Comparison of ENCODE assay signal across 11 cellular contexts in the genomic region with DNA sequence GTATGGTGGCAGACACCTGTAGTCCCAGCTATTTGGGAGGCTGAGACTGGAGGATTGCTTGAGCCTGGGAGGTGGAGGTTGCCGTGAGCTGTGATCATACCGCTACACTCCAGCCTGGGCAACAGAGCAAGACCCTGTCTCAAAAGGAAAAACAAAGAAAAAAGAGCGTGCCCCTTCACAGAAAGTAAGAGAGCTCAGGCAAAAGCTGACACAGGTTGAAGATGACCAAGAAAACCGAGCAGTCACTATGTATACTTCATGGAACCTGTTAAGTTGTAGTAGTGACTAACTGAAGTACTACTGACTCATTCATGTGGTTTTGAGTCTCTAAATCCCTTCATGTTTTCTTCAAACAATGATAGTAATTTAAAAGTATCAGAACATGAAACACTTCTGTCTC. TPM values are rescaled to one million over a fixed set of nuclear protein-coding genes. Genes with fewer than 3 reads are reported as not detected.
DNase-seq lines count a peak whose midpoint lies in the region; ATAC-seq and TF ChIP-seq lines count a peak whose summit lies in the region.
"Had no signal": no experiment of that assay in that cellular context is flagged by ENCODE, and none has a peak within 500 bp of the region (broad histone marks: within the 10 kb centered on the region; RNA-seq: fewer than 3 reads in every experiment).

No MANE protein-coding gene starts in this region.

- ATAC-seq in GM23338 (no peak), memory B cell (ENCODE audit: low read depth) (no peak), GM18907 (IDR thresholded peaks at IDR 0.05; ENCODE audit: unreplicated experiment) (no peak), GM19035 (IDR thresholded peaks at IDR 0.05; ENCODE audit: unreplicated experiment) (no peak), HG03460 (IDR thresholded peaks at IDR 0.05; ENCODE audit: unreplicated experiment) (no peak)

- peaks cover 100% of the 10 kb centered on the region for H3K27me3 ChIP-seq in GM23338 (ENCODE audit: insufficient read depth)

- intact Hi-C loops in activated T-helper 2 cell treated with anti-CD3 and anti-CD28 coated beads, Interferon-gamma antibody, Interleukin-2, Interleukin-4, amounts not matched to agents 10 μg/mL and 5 μg/mL and 100 μg/mL, durations not matched to agents 14 hours and 24 hours and 36 hours (cut with micrococcal nuclease), result no loop called here

- H3K27ac ChIP-seq in GM23338 (ENCODE audit: low read depth), result no peak overlapping the region

- H3F3A ChIP-seq in GM23338 (replicated peaks; ENCODE audit: low read depth), result no peaks in the 10 kb centered on the region; the same call in none of the 2 replicates

- no peak overlapping the region for H3K4me3 ChIP-seq in GM23338

- H3K27me3 Mint-ChIP-seq in GM23338 (ENCODE audit: insufficient read depth, low read depth, poor library complexity) (peaks cover 62% of the 10 kb centered on the region), memory B cell (peaks cover 44% of the 10 kb centered on the region)
- H3K27me3 Mint-ChIP-seq in activated T-helper 2 cell treated with anti-CD3 and anti-CD28 coated beads, Interferon-gamma antibody, Interleukin-2, Interleukin-4, amounts not matched to agents 10 μg/mL and 5 μg/mL and 100 μg/mL, durations not matched to agents 14 hours and 24 hours and 36 hours (ENCODE audit: low read depth), result peaks cover 77% of the 10 kb centered on the region

- H3K36me3 ChIP-seq in GM23338 (ENCODE audit: insufficient read depth), result no peaks in the 10 kb centered on the region

- H3K4me1 Mint-ChIP-seq in GM23338, result peaks cover 17% of the 10 kb centered on the region; the same call in 2 of the 3 replicates
- H3K4me1 Mint-ChIP-seq in activated T-helper 2 cell treated with anti-CD3 and anti-CD28 coated beads, Interferon-gamma antibody, Interleukin-2, Interleukin-4, amounts not matched to agents 10 μg/mL and 5 μg/mL and 100 μg/mL, durations not matched to agents 14 hours and 24 hours and 36 hours (ENCODE audit: low read depth), result peaks cover 22% of the 10 kb centered on the region
- peaks cover 14% of the 10 kb centered on the region for H3K4me1 Mint-ChIP-seq in memory B cell

- H3K27ac Mint-ChIP-seq in GM23338 (no peak overlapping the region), memory B cell (no peak overlapping the region)
- no peak overlapping the region for H3K27ac Mint-ChIP-seq in activated T-helper 2 cell treated with anti-CD3 and anti-CD28 coated beads, Interferon-gamma antibody, Interleukin-2, Interleukin-4, amounts not matched to agents 10 μg/mL and 5 μg/mL and 100 μg/mL, durations not matched to agents 14 hours and 24 hours and 36 hours

- H2AFZ ChIP-seq in GM23338, result no peak overlapping the region

- H3K36me3 Mint-ChIP-seq in GM23338 (ENCODE audit: low read depth) (no peaks in the 10 kb centered on the region; the same call in 2 of the 3 replicates), memory B cell (no peaks in the 10 kb centered on the region)
- H3K36me3 Mint-ChIP-seq in activated T-helper 2 cell treated with anti-CD3 and anti-CD28 coated beads, Interferon-gamma antibody, Interleukin-2, Interleukin-4, amounts not matched to agents 10 μg/mL and 5 μg/mL and 100 μg/mL, durations not matched to agents 14 hours and 24 hours and 36 hours (ENCODE audit: low read depth), result no peaks in the 10 kb centered on the region

- TF ChIP-seq CTCF in GM23338 (conservative IDR thresholded peaks at IDR 0.05; ENCODE audit: low read depth in 2 of 2), result no peak

- peak; percentile 77 for DNase-seq in AG08396 (ENCODE audit: low spot score)
- DNase-seq in GM23338 (ENCODE audit: low spot score), result no peak
- DNase-seq in activated T-helper 2 cell treated with anti-CD3 and anti-CD28 coated beads, Interferon-gamma antibody, Interleukin-2, Interleukin-4, amounts not matched to agents 10 μg/mL and 5 μg/mL and 100 μg/mL, durations not matched to agents 14 hours and 24 hours and 36 hours (ENCODE audit: low spot score), result no peak
- DNase-seq in memory B cell (ENCODE audit: low spot score in 2 of 2), result no peak
- DNase-seq in HEK293T (ENCODE audit: extremely low spot score), result no peak
- DNase-seq: activated CD8-positive, alpha-beta memory T cell treated with anti-CD3 and anti-CD28 coated beads, Interleukin-2, amount 50 U/mL, for 48 hours; cerebellar nuclear complex; T1000 had no signal

- CTCF ChIA-PET in HEK293T (lab: Yijun Ruan, JAX), result interaction anchor here (0.7 to 1.0 kb wide), 2 partner anchors 14 to 19 kb away, joined by 4 to 5 read pairs; no protein-coding TSS in a partner anchor

- no peaks in the 10 kb centered on the region for H3K79me2 ChIP-seq in GM23338 (replicated peaks; ENCODE audit: insufficient read depth)

- H3K4me1 ChIP-seq in GM23338 (ENCODE audit: insufficient read depth), result peaks cover 5% of the 10 kb centered on the region

- H3K4me3 Mint-ChIP-seq in GM23338 (0 out of 3 replicates have a peak overlapping the region, but pooled peaks have one; percentile 23), memory B cell (peak overlapping the region; percentile 50)
- H3K4me3 Mint-ChIP-seq in activated T-helper 2 cell treated with anti-CD3 and anti-CD28 coated beads, Interferon-gamma antibody, Interleukin-2, Interleukin-4, amounts not matched to agents 10 μg/mL and 5 μg/mL and 100 μg/mL, durations not matched to agents 14 hours and 24 hours and 36 hours (ENCODE audit: low read depth), result peak overlapping the region; percentile 49

- H4K20me1 ChIP-seq in GM23338 (replicated peaks; ENCODE audit: insufficient read depth), result 0 out of 2 replicates have a peak, but pooled peaks cover 4% of the 10 kb centered on the region

- H3K9me2 ChIP-seq in GM23338 (ENCODE audit: insufficient read depth), result no peaks in the 10 kb centered on the region

- POLR2A ChIA-PET in HEK293T (lab: Yijun Ruan, JAX), result no interaction called here

- H3K9me3 Mint-ChIP-seq in GM23338 (no peaks in the 10 kb centered on the region; the same call in 2 of the 3 replicates), memory B cell (no peaks in the 10 kb centered on the region)
- no peaks in the 10 kb centered on the region for H3K9me3 Mint-ChIP-seq in activated T-helper 2 cell treated with anti-CD3 and anti-CD28 coated beads, Interferon-gamma antibody, Interleukin-2, Interleukin-4, amounts not matched to agents 10 μg/mL and 5 μg/mL and 100 μg/mL, durations not matched to agents 14 hours and 24 hours and 36 hours

- no peak overlapping the region for H3K4me2 ChIP-seq in GM23338

TF ChIP-seq in GM23338, 12 proteins besides CTCF, POLR2A, EP300 and RAD21 (continues in another document):
- TF ChIP-seq ZNF114 (CRISPR knock-in tag; IDR thresholded peaks at IDR 0.05) (no peak), EZH2 (IDR thresholded peaks at IDR 0.05; ENCODE audit: low read depth, unreplicated experiment) (no peak), ZNF331 (CRISPR knock-in tag; IDR thresholded peaks at IDR 0.05; ENCODE audit: low read depth) (no peak), NANOG (IDR thresholded peaks at IDR 0.05; ENCODE audit: borderline replicate concordance) (no peak), POLR2AphosphoS5 (IDR thresholded peaks at IDR 0.05; ENCODE audit: low read depth) (no peak), STAT1 (IDR thresholded peaks at IDR 0.05; ENCODE audit: unreplicated experiment) (no peak)
- TF ChIP-seq, protein P1, sequence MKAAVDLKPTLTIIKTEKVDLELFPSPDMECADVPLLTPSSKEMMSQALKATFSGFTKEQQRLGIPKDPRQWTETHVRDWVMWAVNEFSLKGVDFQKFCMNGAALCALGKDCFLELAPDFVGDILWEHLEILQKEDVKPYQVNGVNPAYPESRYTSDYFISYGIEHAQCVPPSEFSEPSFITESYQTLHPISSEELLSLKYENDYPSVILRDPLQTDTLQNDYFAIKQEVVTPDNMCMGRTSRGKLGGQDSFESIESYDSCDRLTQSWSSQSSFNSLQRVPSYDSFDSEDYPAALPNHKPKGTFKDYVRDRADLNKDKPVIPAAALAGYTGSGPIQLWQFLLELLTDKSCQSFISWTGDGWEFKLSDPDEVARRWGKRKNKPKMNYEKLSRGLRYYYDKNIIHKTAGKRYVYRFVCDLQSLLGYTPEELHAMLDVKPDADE (IDR thresholded peaks at IDR 0.05), result no peak

TF ChIP-seq in HEK293T, 16 proteins besides CTCF, POLR2A, EP300 and RAD21 (continues in another document):
- TF ChIP-seq FOXA1 (IDR thresholded peaks at IDR 0.05) (no peak), ARNT (IDR thresholded peaks at IDR 0.05) (no peak), SP1 (IDR thresholded peaks at IDR 0.05) (no peak), TARDBP (IDR thresholded peaks at IDR 0.05) (no peak), ZNF384 (IDR thresholded peaks at IDR 0.05) (no peak), SUZ12 (IDR thresholded peaks at IDR 0.05) (no peak), LEF1 (IDR thresholded peaks at IDR 0.05; ENCODE audit: borderline replicate concordance) (no peak), HDGF (IDR thresholded peaks at IDR 0.05; ENCODE audit: borderline replicate concordance) (no peak), NFRKB (IDR thresholded peaks at IDR 0.05) (no peak), FOXK2 (IDR thresholded peaks at IDR 0.05) (no peak)
- TF ChIP-seq, protein P2, sequence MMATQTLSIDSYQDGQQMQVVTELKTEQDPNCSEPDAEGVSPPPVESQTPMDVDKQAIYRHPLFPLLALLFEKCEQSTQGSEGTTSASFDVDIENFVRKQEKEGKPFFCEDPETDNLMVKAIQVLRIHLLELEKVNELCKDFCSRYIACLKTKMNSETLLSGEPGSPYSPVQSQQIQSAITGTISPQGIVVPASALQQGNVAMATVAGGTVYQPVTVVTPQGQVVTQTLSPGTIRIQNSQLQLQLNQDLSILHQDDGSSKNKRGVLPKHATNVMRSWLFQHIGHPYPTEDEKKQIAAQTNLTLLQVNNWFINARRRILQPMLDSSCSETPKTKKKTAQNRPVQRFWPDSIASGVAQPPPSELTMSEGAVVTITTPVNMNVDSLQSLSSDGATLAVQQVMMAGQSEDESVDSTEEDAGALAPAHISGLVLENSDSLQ (IDR thresholded peaks at IDR 0.05), result no peak

RNA-seq across cellular contexts. Expression of a gene that starts 1.2 kb away (rescaled TPM):
- 0.56 and 1.0 TPM in 2 replicates for total RNA-seq in GM23338 (2014; rRNA removed; shearing (Covaris generic))
- polyA plus RNA-seq in GM23338 (2016; fragmentation: Nextera tagmentation; extraction: Ambion mirVana), result 0.47 and 0.55 TPM in 2 replicates
- 0.39 and 0.55 TPM in 2 replicates for total RNA-seq in activated T-helper 2 cell treated with anti-CD3 and anti-CD28 coated beads, Interferon-gamma antibody, Interleukin-2, Interleukin-4, amounts not matched to agents 10 μg/mL and 5 μg/mL and 100 μg/mL, durations not matched to agents 14 hours and 24 hours and 36 hours

RNA-seq across cellular contexts. Expression of a gene that starts 19.0 kb away (rescaled TPM):
- total RNA-seq in GM23338 (2014; rRNA removed; shearing (Covaris generic)), result 24.3 and 29.2 TPM in 2 replicates
- polyA plus RNA-seq in GM23338 (2016; fragmentation: Nextera tagmentation; extraction: Ambion mirVana), result 83.8 and 87.5 TPM in 2 replicates
- total RNA-seq in activated T-helper 2 cell treated with anti-CD3 and anti-CD28 coated beads, Interferon-gamma antibody, Interleukin-2, Interleukin-4, amounts not matched to agents 10 μg/mL and 5 μg/mL and 100 μg/mL, durations not matched to agents 14 hours and 24 hours and 36 hours, result 66.7 and 67.7 TPM in 2 replicates

RNA-seq across cellular contexts. Expression of a gene that starts 47.1 kb away (rescaled TPM):
- 35.8 and 48.3 TPM in 2 replicates for total RNA-seq in GM23338 (2014; rRNA removed; shearing (Covaris generic))
- polyA plus RNA-seq in GM23338 (2016; fragmentation: Nextera tagmentation; extraction: Ambion mirVana), result 15.3 and 16.4 TPM in 2 replicates
- 108 and 112 TPM in 2 replicates for total RNA-seq in activated T-helper 2 cell treated with anti-CD3 and anti-CD28 coated beads, Interferon-gamma antibody, Interleukin-2, Interleukin-4, amounts not matched to agents 10 μg/mL and 5 μg/mL and 100 μg/mL, durations not matched to agents 14 hours and 24 hours and 36 hours
